Comparison of ENCODE assay signal across 15 cellular contexts in genomic region chr15:91535856-91536500, GRCh38.
DNase-seq lines count a peak whose midpoint lies in the region; ATAC-seq and TF ChIP-seq lines count a peak whose summit lies in the region.
"Had no signal": no experiment of that assay in that cellular context is flagged by ENCODE, and none has a peak within 500 bp of the region (broad histone marks: within the 10 kb centered on the region; RNA-seq: fewer than 3 reads in every experiment).

No MANE protein-coding gene starts in this region.

- no peak overlapping the region for H3K4me3 ChIP-seq in dorsolateral prefrontal cortex
- peak overlapping the region in 1 of 2 experiments; percentile 13 for H3K4me3 ChIP-seq in mesenchymal stem cell (ENCODE audit: insufficient read depth in 1 of 2, low read depth in 1 of 2, low read length in 2 of 2)
- H3K4me3 ChIP-seq: ascending aorta, esophagus squamous epithelium had no signal

- no peaks in the 10 kb centered on the region for H3K9me3 Mint-ChIP-seq in activated T-cell treated with anti-CD3 and anti-CD28 coated beads, Interleukin-2, amount 50 U/mL, for 72 hours
- H3K9me3 Mint-ChIP-seq: naive B cell had no signal

- no peak overlapping the region for H3K18ac ChIP-seq in mesenchymal stem cell (ENCODE audit: low read depth in 1 of 2, low read length in 2 of 2)

- no peak for ATAC-seq in activated T-cell treated with anti-CD3 and anti-CD28 coated beads, Interleukin-2, amount 50 U/mL, for 72 hours (replicated peaks in 1 of 2)
- no peak for ATAC-seq in HG03135 (IDR thresholded peaks at IDR 0.05; ENCODE audit: unreplicated experiment)

- no peak overlapping the region for H3K4me3 Mint-ChIP-seq in activated T-cell treated with anti-CD3 and anti-CD28 coated beads, Interleukin-2, amount 50 U/mL, for 72 hours
- H3K4me3 Mint-ChIP-seq: naive B cell had no signal

- no peak overlapping the region for H3K23ac ChIP-seq in mesenchymal stem cell (ENCODE audit: low read length in 2 of 2)

- no peak for TF ChIP-seq CTCF in dorsolateral prefrontal cortex (IDR thresholded peaks at IDR 0.05 in 54 of 56, conservative IDR thresholded peaks at IDR 0.05 in 2 of 56; ENCODE audit: low read depth in 1 of 56, partially characterized antibody in 56 of 56)

- H3K4me2 ChIP-seq in mesenchymal stem cell (ENCODE audit: low read length, poor library complexity, severe bottlenecking), result no peak overlapping the region

- H3K27ac ChIP-seq in dorsolateral prefrontal cortex (peak overlapping the region in 58 of 59 donors; percentile 52 to 98 (median 89)), mesenchymal stem cell (ENCODE audit: low read length, poor library complexity, severe bottlenecking) (no peak overlapping the region)
- H3K27ac ChIP-seq: ascending aorta, esophagus squamous epithelium had no signal

- peak overlapping the region; percentile 44 for H3K9ac ChIP-seq in mesenchymal stem cell (ENCODE audit: low read length)

- no peak overlapping the region for H2BK120ac ChIP-seq in mesenchymal stem cell (ENCODE audit: low read depth, low read length)

- no peak overlapping the region for H4K8ac ChIP-seq in mesenchymal stem cell (ENCODE audit: low read length)

- H3K4me1 Mint-ChIP-seq in activated T-cell treated with anti-CD3 and anti-CD28 coated beads, Interleukin-2, amount 50 U/mL, for 72 hours (ENCODE audit: low read depth), result no peaks in the 10 kb centered on the region
- H3K4me1 Mint-ChIP-seq: naive B cell had no signal

- H3K79me1 ChIP-seq in mesenchymal stem cell (replicated peaks; ENCODE audit: low read length, poor library complexity, severe bottlenecking), result no peaks in the 10 kb centered on the region

- H3K27ac Mint-ChIP-seq in activated T-cell treated with anti-CD3 and anti-CD28 coated beads, Interleukin-2, amount 50 U/mL, for 72 hours, result no peak overlapping the region
- H3K27ac Mint-ChIP-seq: naive B cell had no signal

- no peak overlapping the region for H2BK15ac ChIP-seq in mesenchymal stem cell (ENCODE audit: low read depth, poor library complexity, severe bottlenecking)

- no peak overlapping the region for H2BK5ac ChIP-seq in mesenchymal stem cell (ENCODE audit: low read depth, low read length, poor library complexity, severe bottlenecking)

- 60% methylated on average over 4 of the region's 4 CpGs for WGBS in mesenchymal stem cell

- H2AFZ ChIP-seq in mesenchymal stem cell (ENCODE audit: low read depth, low read length), result no peak overlapping the region

- no peak overlapping the region for H3K14ac ChIP-seq in mesenchymal stem cell (ENCODE audit: low read length in 2 of 2)

- H3K27me3 Mint-ChIP-seq in activated T-cell treated with anti-CD3 and anti-CD28 coated beads, Interleukin-2, amount 50 U/mL, for 72 hours (ENCODE audit: low read depth), result no peaks in the 10 kb centered on the region
- H3K27me3 Mint-ChIP-seq: naive B cell had no signal

- H4K91ac ChIP-seq in mesenchymal stem cell (ENCODE audit: low read length), result no peak overlapping the region

- no peaks in the 10 kb centered on the region for H3K36me3 Mint-ChIP-seq in activated T-cell treated with anti-CD3 and anti-CD28 coated beads, Interleukin-2, amount 50 U/mL, for 72 hours (ENCODE audit: insufficient read depth in 2 of 2)
- H3K36me3 Mint-ChIP-seq: naive B cell had no signal

- H3K36me3 ChIP-seq in mesenchymal stem cell (ENCODE audit: control insufficient read depth in 1 of 2, insufficient read depth in 2 of 2, low read depth in 1 of 2, low read length in 2 of 2), result no peaks in the 10 kb centered on the region
- H3K36me3 ChIP-seq: ascending aorta, esophagus squamous epithelium had no signal

- DNase-seq in COLO829 (ENCODE audit: low spot score) (peak; percentile 65), NCI-H69 (lab: John Stamatoyannopoulos, UW) (peak; percentile 31), dorsolateral prefrontal cortex (no peak), mesenchymal stem cell (no peak), HuH-7 (ENCODE audit: low spot score) (no peak)
- DNase-seq in activated T-cell treated with anti-CD3 and anti-CD28 coated beads, Interleukin-2, amount 50 U/mL, for 72 hours, result no peak
- no peak for DNase-seq in activated CD4-positive, alpha-beta T cell treated with anti-CD3 and anti-CD28 coated beads for 48 hours
- DNase-seq: activated effector memory CD4-positive, alpha-beta T cell treated with anti-CD3 and anti-CD28 coated beads, Interleukin-2, amount 50 U/mL, for 16 hours; cortex of kidney; esophagus squamous epithelium; KBM-7; naive B cell; SW 1271 had no signal

- H3K4ac ChIP-seq in mesenchymal stem cell (ENCODE audit: low read depth in 1 of 2, low read length in 2 of 2), result no peak overlapping the region

- intact Hi-C loops in dorsolateral prefrontal cortex (cut with DNase I), result no loop called here

- H2AK5ac ChIP-seq in mesenchymal stem cell (ENCODE audit: low read length, severe bottlenecking), result no peak overlapping the region

- no peaks in the 10 kb centered on the region for H3K9me3 ChIP-seq in mesenchymal stem cell (ENCODE audit: control insufficient read depth, low read length)
- H3K9me3 ChIP-seq: ascending aorta, esophagus squamous epithelium had no signal

- H2BK12ac ChIP-seq in mesenchymal stem cell (ENCODE audit: low read length in 2 of 2), result no peak overlapping the region

- no peaks in the 10 kb centered on the region for H3K4me1 ChIP-seq in mesenchymal stem cell (ENCODE audit: control insufficient read depth, insufficient read depth, low read depth, low read length)
- H3K4me1 ChIP-seq: ascending aorta had no signal

- H3K27me3 ChIP-seq in dorsolateral prefrontal cortex (no peaks in the 10 kb centered on the region), mesenchymal stem cell (ENCODE audit: control insufficient read depth in 1 of 2, insufficient read depth in 1 of 2, low read length in 2 of 2) (no peaks in the 10 kb centered on the region)
- H3K27me3 ChIP-seq: ascending aorta, esophagus squamous epithelium had no signal

Comparison
In these comparisons a context has a peak if more than half of its experiments do, and no peak if none do; other contexts are left out.
1. DNase-seq: peak in COLO829 (single experiment) and NCI-H69 (single experiment); none in dorsolateral prefrontal cortex (0 of 10), mesenchymal stem cell (single experiment), activated T-cell treated with anti-CD3 and anti-CD28 coated beads, Interleukin-2, amount 50 U/mL, for 72 hours (0 of 2), activated CD4-positive, alpha-beta T cell treated with anti-CD3 and anti-CD28 coated beads for 48 hours (single experiment) and HuH-7 (single experiment).